ENCODE assay signal across 8 cellular contexts in the genomic region with DNA sequence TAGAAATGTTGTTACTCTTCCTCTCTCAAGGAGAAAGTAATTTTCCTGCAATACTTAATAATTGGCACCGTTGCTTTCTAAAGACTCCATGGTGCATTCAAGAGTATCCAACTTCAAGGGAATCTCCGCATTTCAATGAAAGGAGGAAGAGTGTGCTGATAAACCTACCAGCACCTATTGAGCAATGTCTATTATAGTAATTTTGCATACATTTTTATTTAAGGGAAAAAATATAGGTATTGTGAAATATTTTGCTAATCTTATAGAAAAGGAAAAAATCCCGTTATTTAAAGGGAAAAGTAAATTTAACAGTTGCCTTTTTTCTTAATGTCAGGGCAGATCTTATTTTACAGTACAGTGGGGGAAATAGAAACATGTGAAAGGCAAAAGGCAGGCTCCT. TPM values are rescaled to one million over a fixed set of nuclear protein-coding genes. Genes with fewer than 3 reads are reported as not detected.
DNase-seq lines count a peak whose midpoint lies in the region; ATAC-seq, FAIRE-seq and TF ChIP-seq lines count a peak whose summit lies in the region.

No MANE protein-coding gene starts in this region.

- H3K27me3 ChIP-seq in HCT116 (ENCODE audit: insufficient read depth, low read length) (no peaks in the 10 kb centered on the region), mucosa of rectum (ENCODE audit: control insufficient read depth in 2 of 2, insufficient read depth in 2 of 2, low read length in 2 of 2) (no peaks in the 10 kb centered on the region)

- H3K4me3 ChIP-seq in A549 (peak overlapping the region; percentile 51; the same call in 1 of the 3 replicates), HCT116 (replicated peaks in 1 of 2; ENCODE audit: low read depth in 1 of 2, low read length in 2 of 2) (peak overlapping the region in 1 of 2 experiments; percentile 78), mucosa of rectum (ENCODE audit: low read length in 2 of 2) (peak overlapping the region in 1 of 2 donors; percentile 86)

- TF ChIP-seq POLR2A in A549 (IDR thresholded peaks at IDR 0.05; ENCODE audit: low read length) (no peak), HCT116 (IDR thresholded peaks at IDR 0.05; ENCODE audit: borderline replicate concordance, extremely low read depth, insufficient read depth, insufficient read length) (no peak)

- intact Hi-C loops in HCT116 (cut with micrococcal nuclease) = no loop called here

- H3K4me1 ChIP-seq in A549 = peaks cover 14% of the 10 kb centered on the region
- H3K4me1 ChIP-seq in HCT116 (ENCODE audit: control insufficient read depth in 1 of 2, insufficient read depth in 2 of 2, low read length in 2 of 2) = peaks cover 6 to 19% of the 10 kb centered on the region in 2 experiments; a peak in 2 of 4 replicates
- H3K4me1 ChIP-seq in mucosa of rectum (ENCODE audit: control insufficient read depth in 2 of 2, insufficient read depth in 2 of 2, low read length in 2 of 2) = peaks cover 13 to 21% of the 10 kb centered on the region in 2 donors

- CTCF ChIA-PET in A549 (lab: Yijun Ruan, JAX) (interaction anchor here (0.8 to 2.8 kb wide), 6 partner anchors 11 to 178 kb away, joined by 3 to 12 read pairs (median 3); no protein-coding TSS in a partner anchor), HCT116 (lab: Charles Lee) (no interaction called here)

- H3K36me3 ChIP-seq in HCT116 (ENCODE audit: control insufficient read depth in 1 of 2, insufficient read depth in 2 of 2, low read length in 2 of 2) (no peaks in the 10 kb centered on the region), mucosa of rectum (ENCODE audit: control insufficient read depth in 2 of 2, insufficient read depth in 2 of 2, low read length in 2 of 2) (peaks cover 26 to 40% of the 10 kb centered on the region in 2 donors)

- FAIRE-seq in A549 (lab: Jason Lieb, UNC) = peak; percentile 13

- peak overlapping the region; percentile 92 for H3K4me3 Mint-ChIP-seq in activated naive CD8-positive, alpha-beta T cell treated with anti-CD3 and anti-CD28 coated beads, Interleukin-2, amount 50 U/mL, for 24 hours

- RAD21 ChIA-PET in HCT116 (lab: Charles Lee; ENCODE audit: low non-redundant PET in 1 of 2, low total read pairs in 2 of 2, uncharacterized antibody in 2 of 2, unreplicated experiment in 2 of 2) = no interaction called here

- H3K4me1 Mint-ChIP-seq in activated naive CD8-positive, alpha-beta T cell treated with anti-CD3 and anti-CD28 coated beads, Interleukin-2, amount 50 U/mL, for 24 hours = peaks cover 26% of the 10 kb centered on the region

- peak overlapping the region; percentile 89 for H3K27ac Mint-ChIP-seq in activated naive CD8-positive, alpha-beta T cell treated with anti-CD3 and anti-CD28 coated beads, Interleukin-2, amount 50 U/mL, for 24 hours

- no peak for DNase-seq in A549 (ENCODE audit: low read depth in 1 of 2, low spot score in 1 of 2)
- DNase-seq in HCT116 (ENCODE audit: low read depth, low spot score) = no peak
- DNase-seq in activated naive CD8-positive, alpha-beta T cell treated with anti-CD3 and anti-CD28 coated beads, Interleukin-2, amount 50 U/mL, for 24 hours = no peak
- DNase-seq in NCI-H1048 (lab: John Stamatoyannopoulos, UW) = no peak
- DNase-seq in COR-L47 (lab: John Stamatoyannopoulos, UW) = no peak

- WGBS in A549 (ENCODE audit: missing lambda C conversion rate) = 80% methylated on average over 3 of the region's 3 CpGs

- peak overlapping the region; percentile 78 for H3K4me2 ChIP-seq in A549
- peak overlapping the region; percentile 73 for H3K4me2 ChIP-seq in HCT116 (ENCODE audit: low read length)

- H3K9ac ChIP-seq in HCT116 (ENCODE audit: low read length) (peak overlapping the region; percentile 76), mucosa of rectum (ENCODE audit: low read depth in 1 of 2, low read length in 2 of 2) (peak overlapping the region; percentile 76 to 83)

- POLR2A ChIA-PET in A549 (lab: Yijun Ruan, JAX) (interaction anchor here (5.2 kb wide), 1 partner anchor 105 kb away, joined by 52 read pairs; no protein-coding TSS in a partner anchor), HCT116 (lab: Charles Lee) (interaction anchor here (4.0 kb wide), 1 partner anchor 106 kb away, joined by 33 read pairs; no protein-coding TSS in a partner anchor)

- no peak for TF ChIP-seq RAD21 in A549 (conservative IDR thresholded peaks at IDR 0.05 in 1 of 2, IDR thresholded peaks at IDR 0.05 in 1 of 2)
- TF ChIP-seq RAD21 in HCT116 (IDR thresholded peaks at IDR 0.05; ENCODE audit: low read depth) = no peak

- no peaks in the 10 kb centered on the region for H3K27me3 Mint-ChIP-seq in activated naive CD8-positive, alpha-beta T cell treated with anti-CD3 and anti-CD28 coated beads, Interleukin-2, amount 50 U/mL, for 24 hours

- H3K9me3 ChIP-seq in A549 (no peaks in the 10 kb centered on the region), HCT116 (ENCODE audit: control insufficient read depth in 1 of 2, insufficient read depth in 1 of 2, low read depth in 1 of 2, low read length in 2 of 2) (no peaks in the 10 kb centered on the region), mucosa of rectum (ENCODE audit: control insufficient read depth in 2 of 2, low read length in 2 of 2) (no peaks in the 10 kb centered on the region)

- no peak for TF ChIP-seq EP300 in A549 (IDR thresholded peaks at IDR 0.05)

- no peaks in the 10 kb centered on the region for H4K20me1 ChIP-seq in HCT116 (ENCODE audit: insufficient read depth)

- H3K27ac ChIP-seq in A549 = peak overlapping the region; percentile 75 to 84; a peak in 4 of 6 replicates
- H3K27ac ChIP-seq in HCT116 (ENCODE audit: low read depth, low read length) = peak overlapping the region; percentile 64; the same call in 1 of the 2 replicates
- peak overlapping the region; percentile 82 to 86 for H3K27ac ChIP-seq in mucosa of rectum (ENCODE audit: low read depth in 2 of 2, low read length in 2 of 2)

- H3K9me3 Mint-ChIP-seq in activated naive CD8-positive, alpha-beta T cell treated with anti-CD3 and anti-CD28 coated beads, Interleukin-2, amount 50 U/mL, for 24 hours = no peaks in the 10 kb centered on the region

- peaks cover 11% of the 10 kb centered on the region for H3K36me3 Mint-ChIP-seq in activated naive CD8-positive, alpha-beta T cell treated with anti-CD3 and anti-CD28 coated beads, Interleukin-2, amount 50 U/mL, for 24 hours (ENCODE audit: low read depth)

- no peak overlapping the region for H2AFZ ChIP-seq in HCT116 (ENCODE audit: low read depth, low read length, poor library complexity, severe bottlenecking)

- no peak for ATAC-seq in A549
- ATAC-seq in HCT116 = no peak
- ATAC-seq in activated naive CD8-positive, alpha-beta T cell treated with anti-CD3 and anti-CD28 coated beads, Interleukin-2, amount 50 U/mL, for 24 hours = no peak
- ATAC-seq in GM19351 (IDR thresholded peaks at IDR 0.05; ENCODE audit: unreplicated experiment) = no peak
- no peak for ATAC-seq in GM21529 (IDR thresholded peaks at IDR 0.05; ENCODE audit: unreplicated experiment)

- no TSS peak for BruUV-seq in HCT116 (replicated peaks; lab: Mats Ljungman, UMichigan)

- H3K9me2 ChIP-seq in HCT116 (ENCODE audit: insufficient read depth) = no peaks in the 10 kb centered on the region

- TF ChIP-seq CTCF in A549 (IDR thresholded peaks at IDR 0.05) (no peak), HCT116 (IDR thresholded peaks at IDR 0.05 in 2 of 3, conservative IDR thresholded peaks at IDR 0.05 in 1 of 3; ENCODE audit: borderline replicate concordance in 1 of 3, insufficient read depth in 1 of 3, low read depth in 2 of 3, low read length in 2 of 3) (no peak)

- H3K79me2 ChIP-seq in HCT116 (ENCODE audit: insufficient read depth, low read length) = no peaks in the 10 kb centered on the region

TF ChIP-seq in HCT116, 20 proteins besides CTCF, POLR2A, EP300 and RAD21 (continues in another document):
- TF ChIP-seq EZH2 (IDR thresholded peaks at IDR 0.05) = no peak
- no peak for TF ChIP-seq EZH2phosphoT487 (IDR thresholded peaks at IDR 0.05; ENCODE audit: borderline replicate concordance)
- TF ChIP-seq YY1 (IDR thresholded peaks at IDR 0.05; ENCODE audit: extremely low read depth, insufficient replicate concordance, low read depth, low read length) = no peak
- TF ChIP-seq EGR1 (IDR thresholded peaks at IDR 0.05; ENCODE audit: low read depth) = no peak
- TF ChIP-seq ZFX (IDR thresholded peaks at IDR 0.05) = no peak
- TF ChIP-seq ELF1 (IDR thresholded peaks at IDR 0.05; ENCODE audit: borderline replicate concordance, low read depth) = no peak
- no peak for TF ChIP-seq SP1 (IDR thresholded peaks at IDR 0.05; ENCODE audit: low read depth)
- no peak for TF ChIP-seq POLR2AphosphoS5 (IDR thresholded peaks at IDR 0.05; ENCODE audit: low read depth, low read length)
- TF ChIP-seq SRF (IDR thresholded peaks at IDR 0.05; ENCODE audit: low read depth) = no peak

RNA-seq across cellular contexts. Expression of gene TMEM106A, which starts 1.1 kb away (rescaled TPM):
- 2.6 and 3.5 TPM in 2 replicates for polyA plus RNA-seq in A549 (2011; rRNA removed)
- 1.9 and 2.4 TPM in 2 replicates for polyA plus RNA-seq in A549 (2012; cell fraction: cytosol; rRNA removed)
- polyA plus RNA-seq in A549 (2012; cell fraction: nucleus; rRNA removed) = 4.1 and 5.1 TPM in 2 replicates
- polyA plus RNA-seq in A549 (2017; fragmentation: RNase III; extraction: RNeasy Plus Mini Kit Qiagen cat#74134 plus additional on column Dnase treatment) = 1.1 to 1.7 TPM (median 1.2 TPM) in 3 replicates
- polyA minus RNA-seq in A549 (2011; rRNA and poly(A)+ RNA removed) = 9.5 and 11.2 TPM in 2 replicates
- total RNA-seq in HCT116 (2021; ENCODE audit: unreplicated experiment) = 3.5 TPM
- polyA plus RNA-seq in HCT116 (2012) = 1.9 and 2.3 TPM in 2 replicates

RNA-seq across cellular contexts. Expression of gene CCDC200, which starts 17.8 kb away (rescaled TPM):
- not detected in 2 replicates for polyA plus RNA-seq in A549 (2011; rRNA removed)
- not detected in 2 replicates for polyA plus RNA-seq in A549 (2012; cell fraction: cytosol; rRNA removed)
- 0.18 TPM in 1 of 2 replicates, not detected in the other for polyA plus RNA-seq in A549 (2012; cell fraction: nucleus; rRNA removed)
- polyA plus RNA-seq in A549 (2017; fragmentation: RNase III; extraction: RNeasy Plus Mini Kit Qiagen cat#74134 plus additional on column Dnase treatment) = not detected in 3 replicates
- polyA minus RNA-seq in A549 (2011; rRNA and poly(A)+ RNA removed) = 0.25 TPM in 1 of 2 replicates, not detected in the other
- not detected for total RNA-seq in HCT116 (2021; ENCODE audit: unreplicated experiment)
- 0.52 and 0.85 TPM in 2 replicates for polyA plus RNA-seq in HCT116 (2012)

RNA-seq across cellular contexts. Expression of gene RNU2-1, which starts 23.2 kb away (rescaled TPM):
- polyA plus RNA-seq in A549 (2011; rRNA removed) (not detected in 2 replicates), A549 (2017; fragmentation: RNase III; extraction: RNeasy Plus Mini Kit Qiagen cat#74134 plus additional on column Dnase treatment) (not detected in 3 replicates)
- polyA plus RNA-seq in A549 (2012; cell fraction: cytosol; rRNA removed) = not detected in 2 replicates
- not detected in 2 replicates for polyA plus RNA-seq in A549 (2012; cell fraction: nucleus; rRNA removed)
- not detected in 2 replicates for polyA minus RNA-seq in A549 (2011; rRNA and poly(A)+ RNA removed)
- total RNA-seq in HCT116 (2021; ENCODE audit: unreplicated experiment) = 5,800 TPM
- polyA plus RNA-seq in HCT116 (2012) = not detected in 2 replicates

RNA-seq across cellular contexts. Expression of gene NBR1, which starts 39.6 kb away (rescaled TPM):
- polyA plus RNA-seq in A549 (2011; rRNA removed) = 86.8 and 103 TPM in 2 replicates
- polyA plus RNA-seq in A549 (2012; cell fraction: cytosol; rRNA removed) = 17.3 and 21.1 TPM in 2 replicates
- polyA plus RNA-seq in A549 (2012; cell fraction: nucleus; rRNA removed) = 10.8 and 13.5 TPM in 2 replicates
- 40.6 to 46.9 TPM (median 41.8 TPM) in 3 replicates for polyA plus RNA-seq in A549 (2017; fragmentation: RNase III; extraction: RNeasy Plus Mini Kit Qiagen cat#74134 plus additional on column Dnase treatment)
- 79.4 and 104 TPM in 2 replicates for polyA minus RNA-seq in A549 (2011; rRNA and poly(A)+ RNA removed)
- 60.8 TPM for total RNA-seq in HCT116 (2021; ENCODE audit: unreplicated experiment)
- 40.9 and 46.4 TPM in 2 replicates for polyA plus RNA-seq in HCT116 (2012)

Comparison
In these comparisons a context has a peak if more than half of its experiments do, and no peak if none do; other contexts are left out.
1. Of the 6 proteins assayed by ChIP-seq in both A549 and HCT116: peak only in A549: CEBPB; only in HCT116: none; in both: none; in neither: 5.